In genomic region chr3:58585994-58586393, GRCh38 we compare ENCODE assay signal across 9 cellular contexts. TPM values are rescaled to one million over a fixed set of nuclear protein-coding genes. Genes with fewer than 3 reads are reported as not detected.
DNase-seq lines count a peak whose midpoint lies in the region; ATAC-seq and TF ChIP-seq lines count a peak whose summit lies in the region.
"Had no signal": no experiment of that assay in that cellular context is flagged by ENCODE, and none has a peak within 500 bp of the region (broad histone marks: within the 10 kb centered on the region; RNA-seq: fewer than 3 reads in every experiment).

No MANE protein-coding gene starts in this region.

- H3K4me3 Mint-ChIP-seq in osteocyte (ENCODE audit: unreplicated experiment), result peak overlapping the region; percentile 72

- H3K27ac Mint-ChIP-seq in osteocyte (ENCODE audit: unreplicated experiment), result no peak overlapping the region

- TF ChIP-seq CTCF in osteocyte (IDR thresholded peaks at IDR 0.05), result no peak

- no peaks in the 10 kb centered on the region for H3K36me3 Mint-ChIP-seq in osteocyte (ENCODE audit: unreplicated experiment)

- ATAC-seq in HG03175 (IDR thresholded peaks at IDR 0.05; ENCODE audit: unreplicated experiment) (no peak), GM21723 (IDR thresholded peaks at IDR 0.05; ENCODE audit: unreplicated experiment) (no peak), GM19395 (IDR thresholded peaks at IDR 0.05; ENCODE audit: unreplicated experiment) (no peak)

- H3K27me3 Mint-ChIP-seq in osteocyte (ENCODE audit: unreplicated experiment), result peaks cover 33% of the 10 kb centered on the region

- peaks cover 21% of the 10 kb centered on the region for H3K4me1 Mint-ChIP-seq in osteocyte (ENCODE audit: unreplicated experiment)

- H3K9me3 Mint-ChIP-seq in osteocyte (ENCODE audit: unreplicated experiment), result no peaks in the 10 kb centered on the region

- DNase-seq in DMS79 (lab: John Stamatoyannopoulos, UW) (peak; percentile 78), HT1080 (ENCODE audit: low read depth) (peak; percentile 15), cerebellum (ENCODE audit: low spot score) (peak; percentile 36), osteocyte (ENCODE audit: extremely low spot score, unreplicated experiment) (no peak), Kasumi-1 (lab: John Stamatoyannopoulos, UW) (no peak)

RNA-seq across cellular contexts. Expression of gene FAM107A, which starts 8.8 kb away (rescaled TPM):
- 0.02 TPM in 1 of 2 replicates, not detected in the other for total RNA-seq in HT1080 (2014; rRNA removed; shearing (Covaris generic))
- 0.02 and 0.07 TPM in 2 replicates for polyA plus RNA-seq in HT1080 (2015; cell fraction: cytosol; rRNA removed)
- polyA plus RNA-seq in HT1080 (2015; cell fraction: nucleus; rRNA removed), result 0.15 TPM in 1 of 2 replicates, not detected in the other
- total RNA-seq in cerebellum, result 13.1 TPM
- not detected in 2 replicates for total RNA-seq in osteocyte
- polyA plus RNA-seq: K562 had no signal

RNA-seq across cellular contexts. Expression of gene ACOX2, which starts 49.0 kb away (rescaled TPM):
- total RNA-seq in HT1080 (2014; rRNA removed; shearing (Covaris generic)), result 61.4 and 69.8 TPM in 2 replicates
- 19.6 and 22.5 TPM in 2 replicates for polyA plus RNA-seq in HT1080 (2015; cell fraction: cytosol; rRNA removed)
- polyA plus RNA-seq in HT1080 (2015; cell fraction: nucleus; rRNA removed), result 12.7 and 14.9 TPM in 2 replicates
- 3.4 TPM for total RNA-seq in cerebellum
- 0.51 TPM in 1 of 2 replicates, not detected in the other for total RNA-seq in osteocyte
- total RNA-seq: K562 had no signal

Comparison
In these comparisons a context has a peak if more than half of its experiments do, and no peak if none do; other contexts are left out.
1. DNase-seq: peak in DMS79 (single experiment), HT1080 (single experiment) and cerebellum (single experiment); none in osteocyte (single experiment) and Kasumi-1 (0 of 2).
2. RNA of gene FAM107A, which starts 8.8 kb away (total RNA-seq): 13.1 TPM in cerebellum (single experiment); 0.02 TPM in HT1080 and not detected in osteocyte; every median in the first group is over 10 times any median in the second.
3. RNA of gene ACOX2, which starts 49.0 kb away (total RNA-seq): 61.4 to 69.8 TPM in HT1080; 3.4 TPM in cerebellum (single experiment) and 0.51 TPM in osteocyte; every median in the first group is over 10 times any median in the second.